Comparison of ENCODE assay signal across 10 cellular contexts in genomic region chr20:62874745-62875344, GRCh38. TPM values are rescaled to one million over a fixed set of nuclear protein-coding genes. Genes with fewer than 3 reads are reported as not detected.
DNase-seq lines count a peak whose midpoint lies in the region; ATAC-seq and TF ChIP-seq lines count a peak whose summit lies in the region.
"Had no signal": no experiment of that assay in that cellular context is flagged by ENCODE, and none has a peak within 500 bp of the region (broad histone marks: within the 10 kb centered on the region; RNA-seq: fewer than 3 reads in every experiment).

No MANE protein-coding gene starts in this region.

- BruUV-seq in OCI-LY7 (replicated peaks; lab: Mats Ljungman, UMichigan): no TSS peak

- CTCF ChIA-PET in CD8-positive, alpha-beta T cell (lab: Charles Lee): interaction anchor here (0.6 to 3.6 kb wide), 5 partner anchors 13 to 135 kb away, joined by 3 to 20 read pairs (median 5); partner anchors contain the start of gene TCFL5
- CTCF ChIA-PET in HEK293 (lab: Yijun Ruan, JAX) (interaction anchor here (0.6 to 1.9 kb wide), 6 partner anchors 13 to 98 kb away, joined by 3 to 6 read pairs (median 4); no protein-coding TSS in a partner anchor), OCI-LY7 (lab: Charles Lee; ENCODE audit: unreplicated experiment) (interaction anchor here (0.8 kb wide), 1 partner anchor 52 kb away, joined by 3 read pairs; no protein-coding TSS in a partner anchor)

- no peaks in the 10 kb centered on the region for H3K9me3 ChIP-seq in CD8-positive, alpha-beta T cell (ENCODE audit: low read length)
- H3K9me3 ChIP-seq in HEK293 (ENCODE audit: control insufficient read depth, insufficient read depth, low read depth, low read length): no peaks in the 10 kb centered on the region
- no peaks in the 10 kb centered on the region for H3K9me3 ChIP-seq in T-helper 17 cell (ENCODE audit: control insufficient read depth, low read length, poor library complexity, severe bottlenecking)
- no peaks in the 10 kb centered on the region for H3K9me3 ChIP-seq in OCI-LY7 (ENCODE audit: low read length)

- H3K27ac ChIP-seq in CD8-positive, alpha-beta T cell (ENCODE audit: low read depth, low read length): no peak overlapping the region
- H3K27ac ChIP-seq in HEK293 (ENCODE audit: extremely low read depth, low read depth, low read length) (no peak overlapping the region), OCI-LY7 (ENCODE audit: low read depth, low read length, poor library complexity, severe bottlenecking) (no peak overlapping the region)

- intact Hi-C loops in CD8-positive, alpha-beta T cell (cut with DNase I, micrococcal nuclease): no loop called here
- intact Hi-C loops in OCI-LY7 (cut with micrococcal nuclease; ENCODE audit: unreplicated experiment): no loop called here

- H3K79me2 ChIP-seq in OCI-LY7 (ENCODE audit: insufficient read depth, low read depth, low read length): no peaks in the 10 kb centered on the region

- no peaks in the 10 kb centered on the region for H3K9me3 Mint-ChIP-seq in CD8-positive, alpha-beta T cell
- H3K9me3 Mint-ChIP-seq in mesothelial cell of epicardium: no peaks in the 10 kb centered on the region

- H3K9me2 ChIP-seq in OCI-LY7 (ENCODE audit: insufficient read depth, low read length): no peaks in the 10 kb centered on the region

- no peak for TF ChIP-seq CTCF in CD8-positive, alpha-beta T cell (IDR thresholded peaks at IDR 0.05)
- TF ChIP-seq CTCF in HEK293 (tag by site-specific recombination; IDR thresholded peaks at IDR 0.05) (no peak), mesothelial cell of epicardium (IDR thresholded peaks at IDR 0.05; ENCODE audit: unreplicated experiment) (no peak), OCI-LY7 (conservative IDR thresholded peaks at IDR 0.05; ENCODE audit: low read length) (no peak)

- no peak for ATAC-seq in CD8-positive, alpha-beta T cell
- ATAC-seq in T-helper 17 cell (no peak), HG03521 (IDR thresholded peaks at IDR 0.05; ENCODE audit: unreplicated experiment) (no peak)
- ATAC-seq: activated CD4-positive, CD25-positive, alpha-beta regulatory T cell treated with anti-CD3 and anti-CD28 coated beads, Interleukin-2, amount 50 U/mL, for 24 hours had no signal

- H3K4me1 Mint-ChIP-seq in CD8-positive, alpha-beta T cell (ENCODE audit: low read depth): peaks cover 25% of the 10 kb centered on the region
- H3K4me1 Mint-ChIP-seq in T-helper 17 cell (peaks cover 19% of the 10 kb centered on the region), mesothelial cell of epicardium (peaks cover 23% of the 10 kb centered on the region)

- H3K27me3 Mint-ChIP-seq in CD8-positive, alpha-beta T cell (ENCODE audit: low read depth): no peaks in the 10 kb centered on the region
- H3K27me3 Mint-ChIP-seq in T-helper 17 cell (peaks cover 16% of the 10 kb centered on the region), mesothelial cell of epicardium (ENCODE audit: low read depth) (no peaks in the 10 kb centered on the region)

- no peaks in the 10 kb centered on the region for H4K20me1 ChIP-seq in OCI-LY7 (ENCODE audit: insufficient read depth, low read length)

- H3K36me3 ChIP-seq in CD8-positive, alpha-beta T cell (ENCODE audit: insufficient read depth, low read length): no peaks in the 10 kb centered on the region
- H3K36me3 ChIP-seq in HEK293 (ENCODE audit: control insufficient read depth in 2 of 2, insufficient read depth in 1 of 2, low read length in 2 of 2) (no peaks in the 10 kb centered on the region), OCI-LY7 (ENCODE audit: insufficient read depth, low read length) (peaks cover 2% of the 10 kb centered on the region; the same call in 1 of the 2 replicates)

- H3K4me1 ChIP-seq in CD8-positive, alpha-beta T cell (ENCODE audit: insufficient read depth, low read length): peaks cover 8% of the 10 kb centered on the region
- H3K4me1 ChIP-seq in HEK293 (ENCODE audit: control insufficient read depth, insufficient read depth, low read length) (no peaks in the 10 kb centered on the region), OCI-LY7 (ENCODE audit: insufficient read depth, low read length, poor library complexity, severe bottlenecking) (no peaks in the 10 kb centered on the region)

- H3K36me3 Mint-ChIP-seq in CD8-positive, alpha-beta T cell: peaks cover 2% of the 10 kb centered on the region
- no peaks in the 10 kb centered on the region for H3K36me3 Mint-ChIP-seq in T-helper 17 cell (ENCODE audit: low read depth)
- no peaks in the 10 kb centered on the region for H3K36me3 Mint-ChIP-seq in mesothelial cell of epicardium

- no peak overlapping the region for H3K4me2 ChIP-seq in OCI-LY7 (ENCODE audit: low read length)

- H2AFZ ChIP-seq in OCI-LY7 (ENCODE audit: low read length): no peak overlapping the region

- POLR2A ChIA-PET in CD8-positive, alpha-beta T cell (lab: Charles Lee): no interaction called here
- POLR2A ChIA-PET in HEK293 (lab: Yijun Ruan, JAX): interaction anchor here (1.0 kb wide), 1 partner anchor 28 kb away, joined by 3 read pairs; no protein-coding TSS in a partner anchor
- POLR2A ChIA-PET in OCI-LY7 (lab: Charles Lee): no interaction called here

- no peaks in the 10 kb centered on the region for H3K27me3 ChIP-seq in CD8-positive, alpha-beta T cell (ENCODE audit: insufficient read depth, low read length)

- H3K4me3 Mint-ChIP-seq in CD8-positive, alpha-beta T cell: no peak overlapping the region
- H3K4me3 Mint-ChIP-seq in T-helper 17 cell (peak overlapping the region; percentile 33), mesothelial cell of epicardium (peak overlapping the region; percentile 50)

- no peak for DNase-seq in CD8-positive, alpha-beta T cell
- DNase-seq in T-helper 17 cell: no peak
- no peak for DNase-seq in mesothelial cell of epicardium (ENCODE audit: low spot score in 2 of 2, unreplicated experiment in 2 of 2)
- no peak for DNase-seq in islet precursor cell
- no peak for DNase-seq in OCI-LY7 (ENCODE audit: low spot score)
- DNase-seq in activated effector memory CD4-positive, alpha-beta T cell treated with anti-CD3 and anti-CD28 coated beads, Interleukin-2, amount 50 U/mL, for 16 hours: no peak
- DNase-seq: SIG-M5 had no signal

- H3K4me3 ChIP-seq in CD8-positive, alpha-beta T cell (ENCODE audit: low read depth, low read length): no peak overlapping the region
- H3K4me3 ChIP-seq in HEK293 (ENCODE audit: low read depth, low read length) (no peak overlapping the region), OCI-LY7 (ENCODE audit: low read depth, low read length, poor library complexity, severe bottlenecking) (no peak overlapping the region)

- H3K27ac Mint-ChIP-seq in CD8-positive, alpha-beta T cell: peak overlapping the region; percentile 67
- no peak overlapping the region for H3K27ac Mint-ChIP-seq in T-helper 17 cell
- H3K27ac Mint-ChIP-seq in mesothelial cell of epicardium: peak overlapping the region; percentile 83

TF ChIP-seq in HEK293, 187 proteins besides CTCF, POLR2A, EP300 and RAD21 (continues in another document):
- TF ChIP-seq ZNF600 (tag by site-specific recombination; IDR thresholded peaks at IDR 0.05) (peak; percentile 31; the same call in 1 of the 2 replicates), ZNF146 (tag by site-specific recombination; IDR thresholded peaks at IDR 0.05) (no peak), ZBTB7A (tag by site-specific recombination; IDR thresholded peaks at IDR 0.05; ENCODE audit: low read depth) (0 out of 2 replicates have a peak, but pooled peaks have one; percentile 36), ZNF48 (tag by site-specific recombination; IDR thresholded peaks at IDR 0.05) (no peak), KLF8 (tag by site-specific recombination; IDR thresholded peaks at IDR 0.05) (peak; percentile 81)
- TF ChIP-seq, protein P1, sequence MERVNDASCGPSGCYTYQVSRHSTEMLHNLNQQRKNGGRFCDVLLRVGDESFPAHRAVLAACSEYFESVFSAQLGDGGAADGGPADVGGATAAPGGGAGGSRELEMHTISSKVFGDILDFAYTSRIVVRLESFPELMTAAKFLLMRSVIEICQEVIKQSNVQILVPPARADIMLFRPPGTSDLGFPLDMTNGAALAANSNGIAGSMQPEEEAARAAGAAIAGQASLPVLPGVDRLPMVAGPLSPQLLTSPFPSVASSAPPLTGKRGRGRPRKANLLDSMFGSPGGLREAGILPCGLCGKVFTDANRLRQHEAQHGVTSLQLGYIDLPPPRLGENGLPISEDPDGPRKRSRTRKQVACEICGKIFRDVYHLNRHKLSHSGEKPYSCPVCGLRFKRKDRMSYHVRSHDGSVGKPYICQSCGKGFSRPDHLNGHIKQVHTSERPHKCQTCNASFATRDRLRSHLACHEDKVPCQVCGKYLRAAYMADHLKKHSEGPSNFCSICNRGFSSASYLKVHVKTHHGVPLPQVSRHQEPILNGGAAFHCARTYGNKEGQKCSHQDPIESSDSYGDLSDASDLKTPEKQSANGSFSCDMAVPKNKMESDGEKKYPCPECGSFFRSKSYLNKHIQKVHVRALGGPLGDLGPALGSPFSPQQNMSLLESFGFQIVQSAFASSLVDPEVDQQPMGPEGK (tag by site-specific recombination; IDR thresholded peaks at IDR 0.05): peak; percentile 58

RNA-seq across cellular contexts. Expression of gene TCFL5, which starts 13.2 kb away (rescaled TPM):
- 1 to 10 TPM; 4.3 to 4.8 TPM for total RNA-seq in CD8-positive, alpha-beta T cell
- total RNA-seq in T-helper 17 cell: 1 to 10 TPM; 4.4 to 5.0 TPM
- 12.0 to 12.6 TPM (median 12.2 TPM) in 3 replicates for total RNA-seq in mesothelial cell of epicardium
- total RNA-seq in OCI-LY7 (2014; rRNA removed; shearing (Covaris generic)): 9.5 and 10.0 TPM in 2 replicates
- total RNA-seq in OCI-LY7 (2022): 8.7 and 9.2 TPM in 2 replicates

RNA-seq across cellular contexts. Expression of gene DIDO1, which starts 51.5 kb away (rescaled TPM):
- total RNA-seq in CD8-positive, alpha-beta T cell: 10 to 100 TPM; 44.7 to 46.6 TPM
- total RNA-seq in T-helper 17 cell (10 to 100 TPM; 58.3 to 65.7 TPM), mesothelial cell of epicardium (70.3 to 73.1 TPM (median 70.5 TPM) in 3 replicates), OCI-LY7 (2022) (70.6 and 79.0 TPM in 2 replicates)
- total RNA-seq in OCI-LY7 (2014; rRNA removed; shearing (Covaris generic)): 65.1 and 69.2 TPM in 2 replicates

RNA-seq across cellular contexts. Expression of gene COL9A3, which starts 58.0 kb away (rescaled TPM):
- not detected for total RNA-seq in CD8-positive, alpha-beta T cell
- total RNA-seq in T-helper 17 cell (not detected), mesothelial cell of epicardium (573 to 576 TPM (median 576 TPM) in 3 replicates), OCI-LY7 (2022) (5.2 and 6.1 TPM in 2 replicates)
- total RNA-seq in OCI-LY7 (2014; rRNA removed; shearing (Covaris generic)): 1.0 and 1.7 TPM in 2 replicates

Comparison
In these comparisons a context has a peak if more than half of its experiments do, and no peak if none do; other contexts are left out.
1. RNA of gene COL9A3, which starts 58.0 kb away (total RNA-seq): 573 to 576 TPM in mesothelial cell of epicardium; 1.0 to 6.1 TPM in OCI-LY7, not detected in T-helper 17 cell and not detected in CD8-positive, alpha-beta T cell; every median in the first group is over 10 times any median in the second.